Comparison of ENCODE assay signal across 1 cellular context in genomic region chr19:19191920-19192882, GRCh38.
A peak's percentile ranks its signal among the peaks of the same experiment; 100 is the strongest.
TF ChIP-seq lines count a peak whose summit lies in the region.

Gene BORCS8, minus strand, starts transcription at chr19:19192152. Its CDS starts 35 bp downstream, at chr19:19192117.
Gene RFXANK, plus strand, starts transcription at chr19:19192258. Its CDS starts 1,689 bp downstream, at chr19:19193947.

TF ChIP-seq in K562, 482 proteins besides CTCF, POLR2A, EP300 and RAD21 (continued from another document and continues in another):
- TF ChIP-seq ZNF785 (CRISPR knock-in tag; IDR thresholded peaks at IDR 0.05), result no peak
- TF ChIP-seq ZBTB43 (CRISPR knock-in tag; IDR thresholded peaks at IDR 0.05), result 0 out of 2 replicates have a peak, but pooled peaks have one; percentile 29
- no peak for TF ChIP-seq ZNF75A (CRISPR knock-in tag; IDR thresholded peaks at IDR 0.05)
- no peak for TF ChIP-seq KDM2B (CRISPR knock-in tag; IDR thresholded peaks at IDR 0.05)
- peak in 1 of 2 experiments; percentile 85; a peak in 3 of 4 replicates for TF ChIP-seq SIN3A (IDR thresholded peaks at IDR 0.05; ENCODE audit: borderline replicate concordance in 2 of 2, control insufficient read depth in 1 of 2, low read depth in 2 of 2, low read length in 2 of 2)
- TF ChIP-seq KLF10 (CRISPR knock-in tag; IDR thresholded peaks at IDR 0.05), result no peak
- peak; percentile 90 for TF ChIP-seq MEIS2 (IDR thresholded peaks at IDR 0.05; ENCODE audit: partially characterized antibody)
- TF ChIP-seq RUNX1 (IDR thresholded peaks at IDR 0.05; ENCODE audit: low read depth), result peak; percentile 73
- no peak for TF ChIP-seq FOXO4 (CRISPR knock-in tag; IDR thresholded peaks at IDR 0.05)
- TF ChIP-seq ZNF766 (CRISPR knock-in tag; conservative IDR thresholded peaks at IDR 0.05), result no peak
- no peak for TF ChIP-seq ZNF253 (CRISPR knock-in tag; conservative IDR thresholded peaks at IDR 0.05)
- TF ChIP-seq ZBTB34 (CRISPR knock-in tag; IDR thresholded peaks at IDR 0.05), result no peak
- TF ChIP-seq ZNF77 (CRISPR knock-in tag; IDR thresholded peaks at IDR 0.05), result no peak
- TF ChIP-seq BHLHE40 (IDR thresholded peaks at IDR 0.05; ENCODE audit: low read length), result no peak
- no peak for TF ChIP-seq TSC22D4 (tag; IDR thresholded peaks at IDR 0.05)
- peak; percentile 99 for TF ChIP-seq NCOA1 (IDR thresholded peaks at IDR 0.05; ENCODE audit: low read depth)
- no peak for TF ChIP-seq IRF2 (CRISPR knock-in tag; IDR thresholded peaks at IDR 0.05)
- TF ChIP-seq DIDO1 (tag; IDR thresholded peaks at IDR 0.05; ENCODE audit: low read depth), result peak; percentile 87
- 0 out of 4 replicates have a peak, but pooled peaks of 1 of the 2 experiments have one; percentile 45 for TF ChIP-seq UBTF (IDR thresholded peaks at IDR 0.05; ENCODE audit: borderline replicate concordance in 1 of 2, low read depth in 2 of 2, low read length in 2 of 2)
- TF ChIP-seq NFYB (IDR thresholded peaks at IDR 0.05; ENCODE audit: extremely low read depth, insufficient read length), result peak; percentile 70
- TF ChIP-seq TCFL5 (CRISPR knock-in tag; conservative IDR thresholded peaks at IDR 0.05), result no peak
- peak; percentile 99 for TF ChIP-seq C11orf30 (IDR thresholded peaks at IDR 0.05; ENCODE audit: low read depth)
- TF ChIP-seq FOXA3 (CRISPR knock-in tag; conservative IDR thresholded peaks at IDR 0.05 in 1 of 2, IDR thresholded peaks at IDR 0.05 in 1 of 2), result peak in 1 of 2 experiments; percentile 66; a peak in 1 of 4 replicates
- peak; percentile 80; the same call in 1 of the 2 replicates for TF ChIP-seq KAT7 (CRISPR knock-in tag; IDR thresholded peaks at IDR 0.05; ENCODE audit: borderline replicate concordance)
- TF ChIP-seq EHMT2 (IDR thresholded peaks at IDR 0.05), result no peak
- TF ChIP-seq TSHZ1 (CRISPR knock-in tag; IDR thresholded peaks at IDR 0.05), result no peak
- peak; percentile 54 for TF ChIP-seq NFIC (IDR thresholded peaks at IDR 0.05)
- TF ChIP-seq GTF2B (IDR thresholded peaks at IDR 0.05; ENCODE audit: extremely low read depth, insufficient read length), result no peak
- no peak for TF ChIP-seq ZNF584 (CRISPR knock-in tag; IDR thresholded peaks at IDR 0.05; ENCODE audit: low read depth)
- no peak; the same call in 1 of the 2 replicates for TF ChIP-seq SMARCC2 (IDR thresholded peaks at IDR 0.05; ENCODE audit: low read depth)
- no peak for TF ChIP-seq ZNF274 (IDR thresholded peaks at IDR 0.05; ENCODE audit: borderline replicate concordance, low read depth, low read length)
- TF ChIP-seq MTA2 (IDR thresholded peaks at IDR 0.05; ENCODE audit: low read depth), result no peak
- no peak for TF ChIP-seq ZNF507 (tag; conservative IDR thresholded peaks at IDR 0.05)
- TF ChIP-seq ILK (tag; IDR thresholded peaks at IDR 0.05; ENCODE audit: borderline replicate concordance, low read depth), result no peak
- TF ChIP-seq SREBF1 (IDR thresholded peaks at IDR 0.05; ENCODE audit: borderline replicate concordance, low read depth, low read length), result no peak
- no peak for TF ChIP-seq ZNF57 (CRISPR knock-in tag; IDR thresholded peaks at IDR 0.05)
- peak; percentile 20; the same call in 1 of the 2 replicates for TF ChIP-seq MYNN (IDR thresholded peaks at IDR 0.05)
- no peak for TF ChIP-seq MYNN (CRISPR knock-in tag; IDR thresholded peaks at IDR 0.05)
- no peak for TF ChIP-seq ZZZ3 (IDR thresholded peaks at IDR 0.05)
- TF ChIP-seq BRF1 (IDR thresholded peaks at IDR 0.05; ENCODE audit: borderline replicate concordance, extremely low read depth, insufficient read length), result no peak
- no peak for TF ChIP-seq SP2 (IDR thresholded peaks at IDR 0.05; ENCODE audit: extremely low read depth, low read depth, low read length, poor library complexity, severe bottlenecking)
- peak; percentile 78; the same call in 1 of the 2 replicates for TF ChIP-seq PHF8 (IDR thresholded peaks at IDR 0.05; ENCODE audit: borderline replicate concordance, low read length)
- TF ChIP-seq ZNF639 (CRISPR knock-in tag; conservative IDR thresholded peaks at IDR 0.05 in 1 of 2, IDR thresholded peaks at IDR 0.05 in 1 of 2), result peak in 1 of 2 experiments; percentile 94; a peak in 2 of 4 replicates
- peak; percentile 47 for TF ChIP-seq HDAC2 (IDR thresholded peaks at IDR 0.05)
- no peak for TF ChIP-seq THRAP3 (IDR thresholded peaks at IDR 0.05; ENCODE audit: borderline replicate concordance)
- no peak for TF ChIP-seq RREB1 (CRISPR knock-in tag; IDR thresholded peaks at IDR 0.05)
- TF ChIP-seq HES1 (IDR thresholded peaks at IDR 0.05; ENCODE audit: low read depth), result no peak
- peak in 1 of 2 experiments; percentile 66; a peak in 1 of 4 replicates for TF ChIP-seq RCOR1 (IDR thresholded peaks at IDR 0.05; ENCODE audit: borderline replicate concordance in 1 of 2, low read depth in 2 of 2, low read length in 2 of 2)
